32 cellular contexts compared by ENCODE assay signal in the genomic region with DNA sequence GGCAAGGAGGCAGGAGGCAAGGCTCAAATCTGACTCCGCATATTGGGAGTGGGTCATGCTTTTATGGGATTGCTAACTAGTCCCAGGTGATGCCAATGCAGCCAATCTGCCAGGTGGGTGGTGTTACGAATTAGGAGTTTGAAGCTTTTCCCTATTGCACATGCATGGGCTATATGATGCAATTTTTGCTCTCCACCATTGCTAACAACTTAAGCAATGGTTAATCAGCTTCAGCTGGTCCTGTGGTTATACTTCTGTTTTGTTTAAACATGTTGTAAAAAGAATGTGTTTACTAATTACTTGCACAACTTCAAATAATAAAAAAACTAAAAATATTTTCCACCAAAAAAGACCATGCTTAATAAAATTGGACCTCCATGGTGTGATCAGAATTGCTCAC. TPM values are rescaled to one million over a fixed set of nuclear protein-coding genes. Genes with fewer than 3 reads are reported as not detected.
DNase-seq lines count a peak whose midpoint lies in the region; ATAC-seq, FAIRE-seq and TF ChIP-seq lines count a peak whose summit lies in the region.
"Had no signal": no experiment of that assay in that cellular context is flagged by ENCODE, and none has a peak within 500 bp of the region (broad histone marks: within the 10 kb centered on the region; RNA-seq: fewer than 3 reads in every experiment).

No MANE protein-coding gene starts in this region.

- TF ChIP-seq CTCF in HepG2 (CRISPR knock-in tag; IDR thresholded peaks at IDR 0.05) (no peak), right lobe of liver (IDR thresholded peaks at IDR 0.05) (no peak), fibroblast of pulmonary artery (IDR thresholded peaks at IDR 0.05; ENCODE audit: low read length, missing control alignments) (no peak), GM10248 (IDR thresholded peaks at IDR 0.05; ENCODE audit: control extremely low read depth, extremely low read depth, low read depth, missing control alignments) (no peak)

- H3K4me3 ChIP-seq in HepG2 (replicated peaks in 1 of 3; ENCODE audit: insufficient read depth in 1 of 3, low read depth in 2 of 3, low read length in 3 of 3), result no peak overlapping the region
- no peak overlapping the region for H3K4me3 ChIP-seq in right lobe of liver
- H3K4me3 ChIP-seq in fibroblast of pulmonary artery (replicated peaks; ENCODE audit: low read depth, low read length), result no peak overlapping the region
- H3K4me3 ChIP-seq: BLaER1 treated with 17β-estradiol and CSF1 and Interleukin-3, amounts not matched to agents 10 nM and 100 nM; body of pancreas; thoracic aorta had no signal

- intact Hi-C loops in HepG2 (cut with micrococcal nuclease; ENCODE audit: unreplicated experiment) (no loop called here), right lobe of liver (cut with DNase I) (no loop called here)

- WGBS in HepG2 (ENCODE audit: low lambda C conversion rate), result 39% methylated on average over 2 of the region's 2 CpGs
- 40% methylated on average over 1 of the region's 2 CpGs for WGBS in right lobe of liver (ENCODE audit: insufficient coverage, low coverage, low lambda C conversion rate, missing lambda C conversion rate)

- H3K9me3 ChIP-seq in HepG2 (ENCODE audit: low read length) (peaks cover 5% of the 10 kb centered on the region; the same call in 1 of the 2 replicates), right lobe of liver (no peaks in the 10 kb centered on the region)
- H3K9me3 ChIP-seq: body of pancreas, thoracic aorta had no signal

- in situ Hi-C loops in HepG2 (cut with HindIII; ENCODE audit: extremely low pct_ligation_motif_present, low pct_unique_long_range_greater_than_20kb), result no loop called here

- no peak for FAIRE-seq in HepG2 (lab: Jason Lieb, UNC)
- FAIRE-seq: G401.6, GM19239, urothelium cell line had no signal

- H3K36me3 ChIP-seq in HepG2 (replicated peaks in 1 of 2; ENCODE audit: control insufficient read depth in 1 of 2, insufficient read depth in 2 of 2, low read length in 2 of 2) (no peaks in the 10 kb centered on the region), right lobe of liver (no peaks in the 10 kb centered on the region)
- H3K36me3 ChIP-seq: BLaER1 treated with 17β-estradiol and CSF1 and Interleukin-3, amounts not matched to agents 10 nM and 100 nM; thoracic aorta had no signal

- no peak overlapping the region for H2AFZ ChIP-seq in HepG2 (ENCODE audit: low read length)

- BruUV-seq in HepG2 (replicated peaks; lab: Mats Ljungman, UMichigan), result no TSS peak

- H3K27ac ChIP-seq in HepG2 (ENCODE audit: extremely low read length, insufficient read depth, low read length), result no peak overlapping the region
- no peak overlapping the region for H3K27ac ChIP-seq in right lobe of liver
- H3K27ac ChIP-seq: BLaER1 treated with 17β-estradiol and CSF1 and Interleukin-3, amounts not matched to agents 10 nM and 100 nM; body of pancreas; thoracic aorta had no signal

- no peak for TF ChIP-seq RAD21 in HepG2 (CRISPR knock-in tag; IDR thresholded peaks at IDR 0.05)

- TF ChIP-seq EP300 in HepG2 (IDR thresholded peaks at IDR 0.05; ENCODE audit: low read depth in 2 of 2, low read length in 2 of 2), result no peak
- TF ChIP-seq EP300 in HepG2 (CRISPR knock-in tag; IDR thresholded peaks at IDR 0.05; ENCODE audit: borderline replicate concordance), result no peak

- TF ChIP-seq POLR2A in HepG2 (IDR thresholded peaks at IDR 0.05; ENCODE audit: insufficient read depth in 1 of 2, low read depth in 2 of 2, low read length in 2 of 2) (no peak), right lobe of liver (IDR thresholded peaks at IDR 0.05) (no peak)

- no peaks in the 10 kb centered on the region for H3K27me3 ChIP-seq in HepG2 (ENCODE audit: control insufficient read depth in 1 of 2, insufficient read depth in 2 of 2, low read length in 2 of 2)
- H3K27me3 ChIP-seq in right lobe of liver, result no peaks in the 10 kb centered on the region
- H3K27me3 ChIP-seq: BLaER1 treated with 17β-estradiol and CSF1 and Interleukin-3, amounts not matched to agents 10 nM and 100 nM; body of pancreas had no signal

- H3K9ac ChIP-seq in HepG2 (ENCODE audit: insufficient read depth, low read depth, low read length), result no peak overlapping the region
- H3K9ac ChIP-seq: BLaER1 treated with 17β-estradiol and CSF1 and Interleukin-3, amounts not matched to agents 10 nM and 100 nM had no signal

- CTCF ChIA-PET in HepG2 (lab: Yijun Ruan, JAX; ENCODE audit: low intra/inter-chr PET ratio, low total read pairs) (no interaction called here), GM10248 (lab: Yijun Ruan, JAX) (no interaction called here)

- POLR2A ChIA-PET in HepG2 (lab: Yijun Ruan, JAX), result no interaction called here
- POLR2A ChIA-PET in GM10248 (lab: Yijun Ruan, JAX), result no interaction called here

- no peaks in the 10 kb centered on the region for H4K20me1 ChIP-seq in HepG2 (ENCODE audit: insufficient read depth, low read length)
- H4K20me1 ChIP-seq: BLaER1 treated with 17β-estradiol and CSF1 and Interleukin-3, amounts not matched to agents 10 nM and 100 nM had no signal

- ATAC-seq in HepG2, result no peak
- ATAC-seq in right lobe of liver, result no peak
- ATAC-seq in HG02981 (IDR thresholded peaks at IDR 0.05; ENCODE audit: unreplicated experiment), result no peak
- ATAC-seq: activated CD8-positive, alpha-beta memory T cell treated with anti-CD3 and anti-CD28 coated beads, Interleukin-2, amount 10 ng/mL, durations not matched to agents 7 days and 5 days; activated T-cell treated with anti-CD3 and anti-CD28 coated beads, Interleukin-2, amount 50 U/mL, for 72 hours; body of pancreas; natural killer cell; Panc1; stimulated activated naive CD8-positive, alpha-beta T cell treated with anti-CD3 and anti-CD28 coated beads, Interleukin-15, Interleukin-2, amounts not matched to agents 100 U/mL and 50 U/mL, for 24 hours had no signal

- H3K4me1 ChIP-seq in HepG2 (ENCODE audit: insufficient read depth, low read length) (no peaks in the 10 kb centered on the region), right lobe of liver (no peaks in the 10 kb centered on the region)
- H3K4me1 ChIP-seq: BLaER1 treated with 17β-estradiol and CSF1 and Interleukin-3, amounts not matched to agents 10 nM and 100 nM; body of pancreas had no signal

- no peak overlapping the region for H3K4me2 ChIP-seq in HepG2 (ENCODE audit: low read depth, low read length)
- H3K4me2 ChIP-seq: BLaER1 treated with 17β-estradiol and CSF1 and Interleukin-3, amounts not matched to agents 10 nM and 100 nM had no signal

- DNase-seq in HepG2 (ENCODE audit: low spot score), result no peak
- DNase-seq in right lobe of liver, result no peak
- DNase-seq in amniotic epithelial cell (ENCODE audit: low read depth), result peak; percentile 66
- peak; percentile 41 for DNase-seq in fibroblast of pulmonary artery (ENCODE audit: low read depth)
- DNase-seq in ecto neural progenitor cell (ENCODE audit: low spot score), result no peak
- no peak for DNase-seq in NCI-H1436 (lab: John Stamatoyannopoulos, UW)
- DNase-seq in GM10248 (ENCODE audit: extremely low spot score), result no peak
- DNase-seq: activated B cell treated with CpG ODN at 0.5 μM for 24 hours; activated CD4-positive, alpha-beta T cell treated with anti-CD3 and anti-CD28 coated beads, Interleukin-2, amount 50 U/mL, for 1 hour; activated CD8-positive, alpha-beta memory T cell treated with anti-CD3 and anti-CD28 coated beads, Interleukin-2, amount 10 ng/mL, durations not matched to agents 7 days and 5 days; activated naive CD4-positive, alpha-beta T cell; activated T-cell treated with anti-CD3 and anti-CD28 coated beads, Interleukin-2, amount 50 U/mL, for 72 hours; body of pancreas; DMS53; H7; KBM-7; MM.1S; natural killer cell; NCI-H1694 treated with DMSO at 0.1 percent for 48 hours; NCI-H2171; NCI-H524; NK-92 treated with Interleukin-12 subunit alpha and Interleukin-12 subunit beta, amount 100 ng/mL, for 24 hours; SHP77; stimulated activated naive CD8-positive, alpha-beta T cell treated with anti-CD3 and anti-CD28 coated beads, Interleukin-15, Interleukin-2, amounts not matched to agents 100 U/mL and 50 U/mL, for 24 hours; T-helper 9 cell had no signal

- H3K79me2 ChIP-seq in HepG2 (ENCODE audit: insufficient read depth, low read length), result no peaks in the 10 kb centered on the region

TF ChIP-seq in HepG2, 621 proteins besides CTCF, POLR2A, EP300 and RAD21:
- TF ChIP-seq CEBPB (IDR thresholded peaks at IDR 0.05; ENCODE audit: borderline replicate concordance, low read depth, low read length) (peak; percentile 53), GTF3A (CRISPR knock-in tag; conservative IDR thresholded peaks at IDR 0.05) (no peak)

RNA-seq across cellular contexts. Expression of a gene that starts 55.7 kb away (rescaled TPM):
- total RNA-seq in HepG2 (2016; rRNA removed; fragmentation: Illumina TruSeq; extraction: Trizol), result 0.89 and 1.1 TPM in 2 replicates
- 0.26 and 0.71 TPM in 2 replicates for total RNA-seq in HepG2 (2016; cell fraction: cytosol; rRNA removed; fragmentation: Illumina TruSeq; extraction: Trizol; ENCODE audit: low read depth)
- 0.97 and 1.2 TPM in 2 replicates for total RNA-seq in HepG2 (2016; cell fraction: insoluble cytoplasmic fraction; rRNA removed; fragmentation: Illumina TruSeq; extraction: Trizol)
- total RNA-seq in HepG2 (2016; cell fraction: membrane; rRNA removed; fragmentation: Illumina TruSeq; extraction: Trizol), result 0.38 and 0.49 TPM in 2 replicates
- 0.69 and 1.0 TPM in 2 replicates for total RNA-seq in HepG2 (2016; cell fraction: nucleus; rRNA removed; fragmentation: Illumina TruSeq; extraction: Trizol)
- 0.09 and 0.12 TPM in 2 replicates for polyA plus RNA-seq in HepG2 (2011; rRNA removed)
- polyA plus RNA-seq in HepG2 (2011; cell fraction: cytosol; rRNA removed), result 0.07 and 0.10 TPM in 2 replicates
- polyA plus RNA-seq in HepG2 (2011; cell fraction: nucleus; rRNA removed), result 0.39 and 0.42 TPM in 2 replicates
- polyA plus RNA-seq in HepG2 (2012), result 0.04 and 0.20 TPM in 2 replicates
- 0.06 and 0.20 TPM in 2 replicates for polyA plus RNA-seq in HepG2 (2016; cell fraction: cytosol; fragmentation: Illumina TruSeq; extraction: Trizol; ENCODE audit: low read depth)
- polyA plus RNA-seq in HepG2 (2016; cell fraction: insoluble cytoplasmic fraction; fragmentation: Illumina TruSeq; extraction: Trizol; ENCODE audit: low read depth), result 0.45 and 0.52 TPM in 2 replicates
- 0.11 and 0.20 TPM in 2 replicates for polyA plus RNA-seq in HepG2 (2016; cell fraction: membrane; fragmentation: Illumina TruSeq; extraction: Trizol; ENCODE audit: low read depth)
- polyA plus RNA-seq in HepG2 (2016; cell fraction: nucleus; fragmentation: Illumina TruSeq; extraction: Trizol; ENCODE audit: insufficient read depth, low read depth), result 1.3 and 1.7 TPM in 2 replicates
- 0.36 and 1.1 TPM in 2 replicates for polyA minus RNA-seq in HepG2 (2011; rRNA and poly(A)+ RNA removed; ENCODE audit: low replicate concordance)
- 0.09 and 0.20 TPM in 2 replicates for polyA minus RNA-seq in HepG2 (2011; cell fraction: cytosol; rRNA and poly(A)+ RNA removed)
- polyA minus RNA-seq in HepG2 (2011; cell fraction: nucleus; rRNA and poly(A)+ RNA removed), result 0.25 and 0.26 TPM in 2 replicates
- total RNA-seq in right lobe of liver, result under 1 TPM; 0.05 to 0.35 (median 0.17) TPM
- total RNA-seq: activated B cell treated with CpG ODN at 0.5 μM for 24 hours; activated CD8-positive, alpha-beta memory T cell treated with anti-CD3 and anti-CD28 coated beads, Interleukin-2, amount 10 ng/mL, durations not matched to agents 7 days and 5 days; activated T-cell treated with anti-CD3 and anti-CD28 coated beads, Interleukin-2, amount 50 U/mL, for 72 hours had no signal

Comparison
In these comparisons a context has a peak if more than half of its experiments do, and no peak if none do; other contexts are left out.
1. DNase-seq: peak in amniotic epithelial cell (single experiment) and fibroblast of pulmonary artery (single experiment); none in HepG2 (single experiment), right lobe of liver (0 of 3), ecto neural progenitor cell (single experiment), NCI-H1436 (single experiment) and GM10248 (single experiment).